In genomic region chrX:131901581-131901980, GRCh38 we compare ENCODE assay signal across 1 cellular context.
TF ChIP-seq lines count a peak whose summit lies in the region.

No MANE protein-coding gene starts in this region.

TF ChIP-seq in HepG2, 621 proteins besides CTCF, POLR2A, EP300 and RAD21 (continued from another document):
- no peak for TF ChIP-seq ZFX (CRISPR knock-in tag; IDR thresholded peaks at IDR 0.05; ENCODE audit: low read depth)
- no peak for TF ChIP-seq PLRG1 (conservative IDR thresholded peaks at IDR 0.05)
- TF ChIP-seq PBX2 (CRISPR knock-in tag; IDR thresholded peaks at IDR 0.05): no peak
- TF ChIP-seq ZNF740 (CRISPR knock-in tag; IDR thresholded peaks at IDR 0.05): no peak
